Comparison of ENCODE assay signal across 1 cellular context in genomic region chr5:96431376-96432244, GRCh38.
TF ChIP-seq lines count a peak whose summit lies in the region.

No MANE protein-coding gene starts in this region.

TF ChIP-seq in HEK293, 187 proteins besides CTCF, POLR2A, EP300 and RAD21 (continued from another document and continues in another):
- TF ChIP-seq ZNF148 (tag by site-specific recombination; IDR thresholded peaks at IDR 0.05; ENCODE audit: borderline replicate concordance) (no peak), ZNF768 (tag by site-specific recombination; IDR thresholded peaks at IDR 0.05) (no peak), ZNF132 (tag by site-specific recombination; IDR thresholded peaks at IDR 0.05; ENCODE audit: borderline replicate concordance) (no peak), HOXD13 (CRISPR knock-in tag; IDR thresholded peaks at IDR 0.05; ENCODE audit: borderline replicate concordance) (no peak; the same call in 1 of the 2 replicates), SCRT2 (tag by site-specific recombination; IDR thresholded peaks at IDR 0.05) (no peak), ZNF514 (tag by site-specific recombination; IDR thresholded peaks at IDR 0.05) (no peak), ZNF843 (tag by site-specific recombination; IDR thresholded peaks at IDR 0.05) (peak; percentile 75), ZNF596 (tag by site-specific recombination; IDR thresholded peaks at IDR 0.05) (no peak), EGR2 (tag by site-specific recombination; IDR thresholded peaks at IDR 0.05; ENCODE audit: low read depth) (peak; percentile 96), ZNF366 (tag by site-specific recombination; conservative IDR thresholded peaks at IDR 0.05) (peak; percentile 87), ZBTB6 (tag by site-specific recombination; IDR thresholded peaks at IDR 0.05) (peak; percentile 86), ELK4 (IDR thresholded peaks at IDR 0.05; ENCODE audit: borderline replicate concordance, low read depth, low read length) (no peak), ZNF416 (tag by site-specific recombination; IDR thresholded peaks at IDR 0.05) (no peak), BCL11A (tag by site-specific recombination; IDR thresholded peaks at IDR 0.05; ENCODE audit: low read depth) (no peak), ZNF664 (tag by site-specific recombination; IDR thresholded peaks at IDR 0.05) (no peak), KLF8 (tag by site-specific recombination; IDR thresholded peaks at IDR 0.05) (no peak; the same call in none of the 2 replicates), RBAK (tag by site-specific recombination; IDR thresholded peaks at IDR 0.05) (no peak), SP7 (tag by site-specific recombination; IDR thresholded peaks at IDR 0.05) (peak; percentile 76), MZF1 (tag by site-specific recombination; IDR thresholded peaks at IDR 0.05; ENCODE audit: borderline replicate concordance) (no peak), ZNF530 (tag by site-specific recombination; IDR thresholded peaks at IDR 0.05; ENCODE audit: low read depth) (no peak), IKZF3 (tag by site-specific recombination; IDR thresholded peaks at IDR 0.05) (no peak), REST (tag by site-specific recombination; IDR thresholded peaks at IDR 0.05) (no peak), ZNF391 (tag by site-specific recombination; IDR thresholded peaks at IDR 0.05; ENCODE audit: borderline replicate concordance, low read depth) (no peak), ZNF19 (tag by site-specific recombination; IDR thresholded peaks at IDR 0.05; ENCODE audit: low read depth) (no peak), ZNF510 (tag by site-specific recombination; IDR thresholded peaks at IDR 0.05; ENCODE audit: insufficient replicate concordance) (no peak), ZBTB44 (tag by site-specific recombination; IDR thresholded peaks at IDR 0.05) (no peak), INSM2 (tag by site-specific recombination; IDR thresholded peaks at IDR 0.05) (no peak), ZNF48 (tag by site-specific recombination; IDR thresholded peaks at IDR 0.05) (no peak), ZNF776 (tag by site-specific recombination; IDR thresholded peaks at IDR 0.05; ENCODE audit: borderline replicate concordance) (no peak), ZNF621 (tag by site-specific recombination; IDR thresholded peaks at IDR 0.05) (no peak), PRDM10 (tag by site-specific recombination; IDR thresholded peaks at IDR 0.05) (peak; percentile 89), ZFP3 (tag by site-specific recombination; IDR thresholded peaks at IDR 0.05; ENCODE audit: low read depth) (no peak), SP2 (tag by site-specific recombination; IDR thresholded peaks at IDR 0.05) (peak; percentile 36; the same call in 1 of the 2 replicates), ZNF670 (tag by site-specific recombination; IDR thresholded peaks at IDR 0.05; ENCODE audit: low read depth) (no peak), WT1 (tag by site-specific recombination; IDR thresholded peaks at IDR 0.05) (no peak), ZNF544 (tag by site-specific recombination; IDR thresholded peaks at IDR 0.05) (no peak), OSR2 (tag by site-specific recombination; IDR thresholded peaks at IDR 0.05) (no peak), ZXDB (tag by site-specific recombination; IDR thresholded peaks at IDR 0.05) (no peak), FEZF1 (tag by site-specific recombination; IDR thresholded peaks at IDR 0.05) (no peak), ZNF639 (tag by site-specific recombination; IDR thresholded peaks at IDR 0.05) (0 out of 2 replicates have a peak, but pooled peaks have one; percentile 16), ZSCAN5A (tag by site-specific recombination; IDR thresholded peaks at IDR 0.05) (no peak), ZNF26 (tag by site-specific recombination; IDR thresholded peaks at IDR 0.05) (peak; percentile 21; the same call in 1 of the 2 replicates), ZNF221 (tag by site-specific recombination; IDR thresholded peaks at IDR 0.05; ENCODE audit: borderline replicate concordance) (no peak)
